Comparison of ENCODE assay signal across 12 cellular contexts in genomic region chr3:106688463-106688862, GRCh38.
DNase-seq lines count a peak whose midpoint lies in the region; ATAC-seq and TF ChIP-seq lines count a peak whose summit lies in the region.
"Had no signal": no experiment of that assay in that cellular context is flagged by ENCODE, and none has a peak within 500 bp of the region (broad histone marks: within the 10 kb centered on the region; RNA-seq: fewer than 3 reads in every experiment).

No MANE protein-coding gene starts in this region.

- no peaks in the 10 kb centered on the region for H3F3A ChIP-seq in PC-3 (ENCODE audit: low read length, unreplicated experiment)

- peaks cover 9% of the 10 kb centered on the region; the same call in 1 of the 2 replicates for H3K4me1 ChIP-seq in PC-3 (ENCODE audit: insufficient read depth, low read length)
- H3K4me1 ChIP-seq in aorta (ENCODE audit: control insufficient read depth in 1 of 2, insufficient read depth in 2 of 2, low read length in 2 of 2), result no peaks in the 10 kb centered on the region

- intact Hi-C loops in PC-3 (cut with micrococcal nuclease) (no loop called here), aorta (cut with DNase I) (no loop called here)

- no peaks in the 10 kb centered on the region for H3K27me3 ChIP-seq in PC-3 (ENCODE audit: low read length)
- H3K27me3 ChIP-seq in aorta (ENCODE audit: control insufficient read depth in 1 of 2, insufficient read depth in 2 of 2, low read length in 1 of 2), result no peaks in the 10 kb centered on the region

- no peaks in the 10 kb centered on the region for H3K79me2 ChIP-seq in PC-3 (ENCODE audit: low read length)

- no peaks in the 10 kb centered on the region for H4K20me1 ChIP-seq in PC-3 (ENCODE audit: low read length)

- no TSS peak for BruUV-seq in PC-3 (replicated peaks; lab: Mats Ljungman, UMichigan)

- H3K36me3 ChIP-seq in PC-3 (ENCODE audit: low read depth, low read length) (no peaks in the 10 kb centered on the region), aorta (ENCODE audit: control insufficient read depth in 1 of 2, insufficient read depth in 2 of 2, low read length in 1 of 2) (no peaks in the 10 kb centered on the region)
- H3K36me3 ChIP-seq: thoracic aorta had no signal

- POLR2A ChIA-PET in PC-3 (lab: Charles Lee; ENCODE audit: unreplicated experiment), result interaction anchor here (0.6 kb wide), 1 partner anchor 372 kb away, joined by 9 read pairs; no protein-coding TSS in a partner anchor

- ATAC-seq in PC-3, result peak; percentile 81
- ATAC-seq in aorta (ENCODE audit: low FRiP score), result peak; percentile 80

- no peak for TF ChIP-seq CTCF in PC-3 (conservative IDR thresholded peaks at IDR 0.05; ENCODE audit: low read depth, low read length)
- no peak for TF ChIP-seq CTCF in foreskin fibroblast (IDR thresholded peaks at IDR 0.05; ENCODE audit: low read depth, low read length)

- no peaks in the 10 kb centered on the region for H3K9me2 ChIP-seq in PC-3 (replicated peaks; ENCODE audit: low read length)

- H3K9me3 ChIP-seq in PC-3 (ENCODE audit: low read length), result no peaks in the 10 kb centered on the region
- H3K9me3 ChIP-seq in aorta (ENCODE audit: control insufficient read depth, low read length), result no peaks in the 10 kb centered on the region
- H3K9me3 ChIP-seq: thoracic aorta had no signal

- no peak overlapping the region for H3K4me3 ChIP-seq in PC-3 (ENCODE audit: low read length)
- H3K4me3 ChIP-seq in foreskin fibroblast (ENCODE audit: low read depth in 1 of 2, low read length in 2 of 2), result no peak overlapping the region
- no peak overlapping the region for H3K4me3 ChIP-seq in aorta (ENCODE audit: low read length in 2 of 2)
- H3K4me3 ChIP-seq: thoracic aorta had no signal

- no peak overlapping the region for H3K9ac ChIP-seq in PC-3 (ENCODE audit: low read length)

- H3K27ac ChIP-seq in PC-3 (ENCODE audit: low read length) (no peak overlapping the region), aorta (ENCODE audit: low read depth in 1 of 2, low read length in 2 of 2) (no peak overlapping the region)
- H3K27ac ChIP-seq: C4-2B, thoracic aorta had no signal

- peak; percentile 8 for DNase-seq in NCI-H510A treated with DMSO at 0.1 percent for 48 hours (lab: John Stamatoyannopoulos, UW)
- no peak for DNase-seq in NCI-H510A (lab: John Stamatoyannopoulos, UW)
- DNase-seq in PC-3, result peak; percentile 94
- DNase-seq in foreskin fibroblast, result peak; percentile 91 to 96
- DNase-seq in aorta, result no peak
- no peak for DNase-seq in activated CD8-positive, alpha-beta memory T cell treated with anti-CD3 and anti-CD28 coated beads, Interleukin-2, amount 50 U/mL, for 48 hours
- no peak for DNase-seq in GDM1 (lab: John Stamatoyannopoulos, UW)
- DNase-seq in NCI-H2227 (lab: John Stamatoyannopoulos, UW; ENCODE audit: unreplicated experiment), result no peak
- DNase-seq: Karpas-422; stimulated activated CD4-positive, alpha-beta T cell treated with anti-CD3 and anti-CD28 coated beads, Interleukin-1b, Interleukin-23, amount 100 ng/mL, for 48 hours had no signal

- 40 to 43% methylated on average over 2 of the region's 2 CpGs for WGBS in aorta, 2 donors

- no peak overlapping the region for H2AFZ ChIP-seq in PC-3 (ENCODE audit: low read length)

- CTCF ChIA-PET in PC-3 (lab: Charles Lee), result no interaction called here

- no peak overlapping the region for H3K4me2 ChIP-seq in PC-3 (ENCODE audit: low read length)

Comparison
In these comparisons a context has a peak if more than half of its experiments do, and no peak if none do; other contexts are left out.
1. DNase-seq: peak in NCI-H510A treated with DMSO at 0.1 percent for 48 hours (single experiment), PC-3 (single experiment) and foreskin fibroblast (2 of 2); none in NCI-H510A (single experiment), aorta (0 of 2), activated CD8-positive, alpha-beta memory T cell treated with anti-CD3 and anti-CD28 coated beads, Interleukin-2, amount 50 U/mL, for 48 hours (single experiment), GDM1 (single experiment) and NCI-H2227 (single experiment).